8 cellular contexts compared by ENCODE assay signal in genomic region chr12:103928736-103929050, GRCh38. TPM values are rescaled to one million over a fixed set of nuclear protein-coding genes. Genes with fewer than 3 reads are reported as not detected.
DNase-seq lines count a peak whose midpoint lies in the region; ATAC-seq and TF ChIP-seq lines count a peak whose summit lies in the region.

No MANE protein-coding gene starts in this region.

- H3K4me3 ChIP-seq in colonic mucosa (peak overlapping the region; percentile 48), mucosa of rectum (ENCODE audit: low read length in 2 of 2) (peak overlapping the region; percentile 78 to 88)

- H3K9me3 ChIP-seq in colonic mucosa = no peaks in the 10 kb centered on the region
- H3K9me3 ChIP-seq in mucosa of rectum (ENCODE audit: control insufficient read depth in 2 of 2, low read length in 2 of 2) = no peaks in the 10 kb centered on the region

- intact Hi-C loops in colonic mucosa (cut with DNase I) = loop anchor here (5.0 kb wide), 1 partner anchor 51 kb away; no protein-coding TSS in a partner anchor

- H3K4me1 ChIP-seq in colonic mucosa = peaks cover 11% of the 10 kb centered on the region
- peaks cover 16 to 32% of the 10 kb centered on the region in 2 donors for H3K4me1 ChIP-seq in mucosa of rectum (ENCODE audit: control insufficient read depth in 2 of 2, insufficient read depth in 2 of 2, low read length in 2 of 2)

- DNase-seq in WTC11 (ENCODE audit: low spot score) (no peak), colonic mucosa (peak; percentile 68), substantia nigra (lab: John Stamatoyannopoulos, UW) (peak in 10 of 49 donors; percentile 0 to 66 (median 14)), kidney glomerular epithelial cell (lab: John Stamatoyannopoulos, UW) (no peak)

- POLR2A ChIA-PET in WTC11 (lab: Charles Lee) = interaction anchor here (1.2 kb wide), 1 partner anchor 37 kb away, joined by 3 read pairs; the partner anchor contains the start of gene TDG

- ATAC-seq in GM19395 (IDR thresholded peaks at IDR 0.05; ENCODE audit: unreplicated experiment) (peak; percentile 25), HG03565 (IDR thresholded peaks at IDR 0.05; ENCODE audit: unreplicated experiment) (peak; percentile 5), WTC11 (no peak), GM19328 (IDR thresholded peaks at IDR 0.05; ENCODE audit: unreplicated experiment) (no peak)

- peak overlapping the region; percentile 87 for H3K4me3 Mint-ChIP-seq in WTC11

- no peaks in the 10 kb centered on the region for H3K9me3 Mint-ChIP-seq in WTC11

- peaks cover 28% of the 10 kb centered on the region for H3K4me1 Mint-ChIP-seq in WTC11

- peaks cover 27% of the 10 kb centered on the region for H3K36me3 Mint-ChIP-seq in WTC11

- CTCF ChIA-PET in WTC11 (lab: Charles Lee) = no interaction called here

- no peaks in the 10 kb centered on the region for H3K27me3 ChIP-seq in colonic mucosa
- no peaks in the 10 kb centered on the region for H3K27me3 ChIP-seq in mucosa of rectum (ENCODE audit: control insufficient read depth in 2 of 2, insufficient read depth in 2 of 2, low read length in 2 of 2)

- H3K27ac ChIP-seq in colonic mucosa (peak overlapping the region; percentile 96), mucosa of rectum (ENCODE audit: low read depth in 2 of 2, low read length in 2 of 2) (peak overlapping the region; percentile 88 to 95), substantia nigra (ENCODE audit: low read depth, low read length, poor library complexity, severe bottlenecking) (peak overlapping the region; percentile 96)

- TF ChIP-seq CTCF in WTC11 (IDR thresholded peaks at IDR 0.05) (no peak), colonic mucosa (IDR thresholded peaks at IDR 0.05) (no peak)

- no peaks in the 10 kb centered on the region for H3K27me3 Mint-ChIP-seq in WTC11 (ENCODE audit: low read depth)

- H3K9ac ChIP-seq in colonic mucosa (ENCODE audit: low read depth in 2 of 2, low read length in 2 of 2) = peak overlapping the region; percentile 76 to 93
- peak overlapping the region; percentile 82 to 95 for H3K9ac ChIP-seq in mucosa of rectum (ENCODE audit: low read depth in 1 of 2, low read length in 2 of 2)

- H3K36me3 ChIP-seq in colonic mucosa = no peaks in the 10 kb centered on the region
- peaks cover 4 to 14% of the 10 kb centered on the region in 2 donors for H3K36me3 ChIP-seq in mucosa of rectum (ENCODE audit: control insufficient read depth in 2 of 2, insufficient read depth in 2 of 2, low read length in 2 of 2)

- peak overlapping the region; percentile 99 for H3K27ac Mint-ChIP-seq in WTC11

TF ChIP-seq in WTC11, 78 proteins besides CTCF, POLR2A, EP300 and RAD21 (continues in another document):
- TF ChIP-seq NR3C1 (CRISPR knock-in tag; conservative IDR thresholded peaks at IDR 0.05; ENCODE audit: low read depth) (no peak), JUN (CRISPR knock-in tag; IDR thresholded peaks at IDR 0.05) (no peak), CBFB (CRISPR knock-in tag; IDR thresholded peaks at IDR 0.05; ENCODE audit: low read depth) (no peak), ZNF425 (CRISPR knock-in tag; conservative IDR thresholded peaks at IDR 0.05) (no peak), ZNF671 (CRISPR knock-in tag; IDR thresholded peaks at IDR 0.05) (no peak), NFYB (CRISPR knock-in tag; conservative IDR thresholded peaks at IDR 0.05; ENCODE audit: low read depth) (no peak), ZNF423 (CRISPR knock-in tag; IDR thresholded peaks at IDR 0.05) (no peak), SMAD4 (CRISPR knock-in tag; IDR thresholded peaks at IDR 0.05) (no peak), ZNF317 (CRISPR knock-in tag; IDR thresholded peaks at IDR 0.05; ENCODE audit: borderline replicate concordance, low read depth) (no peak), ZNF219 (CRISPR knock-in tag; IDR thresholded peaks at IDR 0.05; ENCODE audit: borderline replicate concordance) (no peak), PRDM15 (CRISPR knock-in tag; IDR thresholded peaks at IDR 0.05) (no peak), TEAD1 (CRISPR knock-in tag; IDR thresholded peaks at IDR 0.05) (no peak)
- TF ChIP-seq, protein P1, sequence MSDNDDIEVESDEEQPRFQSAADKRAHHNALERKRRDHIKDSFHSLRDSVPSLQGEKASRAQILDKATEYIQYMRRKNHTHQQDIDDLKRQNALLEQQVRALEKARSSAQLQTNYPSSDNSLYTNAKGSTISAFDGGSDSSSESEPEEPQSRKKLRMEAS (CRISPR knock-in tag; IDR thresholded peaks at IDR 0.05) = no peak
- TF ChIP-seq, protein P2, sequence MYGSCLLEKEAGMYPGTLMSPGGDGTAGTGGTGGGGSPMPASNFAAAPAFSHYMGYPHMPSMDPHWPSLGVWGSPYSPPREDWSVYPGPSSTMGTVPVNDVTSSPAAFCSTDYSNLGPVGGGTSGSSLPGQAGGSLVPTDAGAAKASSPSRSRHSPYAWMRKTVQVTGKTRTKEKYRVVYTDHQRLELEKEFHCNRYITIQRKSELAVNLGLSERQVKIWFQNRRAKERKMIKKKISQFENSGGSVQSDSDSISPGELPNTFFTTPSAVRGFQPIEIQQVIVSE (CRISPR knock-in tag; IDR thresholded peaks at IDR 0.05; ENCODE audit: borderline replicate concordance) = no peak
- TF ChIP-seq, protein P3, sequence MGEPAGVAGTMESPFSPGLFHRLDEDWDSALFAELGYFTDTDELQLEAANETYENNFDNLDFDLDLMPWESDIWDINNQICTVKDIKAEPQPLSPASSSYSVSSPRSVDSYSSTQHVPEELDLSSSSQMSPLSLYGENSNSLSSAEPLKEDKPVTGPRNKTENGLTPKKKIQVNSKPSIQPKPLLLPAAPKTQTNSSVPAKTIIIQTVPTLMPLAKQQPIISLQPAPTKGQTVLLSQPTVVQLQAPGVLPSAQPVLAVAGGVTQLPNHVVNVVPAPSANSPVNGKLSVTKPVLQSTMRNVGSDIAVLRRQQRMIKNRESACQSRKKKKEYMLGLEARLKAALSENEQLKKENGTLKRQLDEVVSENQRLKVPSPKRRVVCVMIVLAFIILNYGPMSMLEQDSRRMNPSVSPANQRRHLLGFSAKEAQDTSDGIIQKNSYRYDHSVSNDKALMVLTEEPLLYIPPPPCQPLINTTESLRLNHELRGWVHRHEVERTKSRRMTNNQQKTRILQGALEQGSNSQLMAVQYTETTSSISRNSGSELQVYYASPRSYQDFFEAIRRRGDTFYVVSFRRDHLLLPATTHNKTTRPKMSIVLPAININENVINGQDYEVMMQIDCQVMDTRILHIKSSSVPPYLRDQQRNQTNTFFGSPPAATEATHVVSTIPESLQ (CRISPR knock-in tag; IDR thresholded peaks at IDR 0.05) = no peak
- TF ChIP-seq, protein P4, sequence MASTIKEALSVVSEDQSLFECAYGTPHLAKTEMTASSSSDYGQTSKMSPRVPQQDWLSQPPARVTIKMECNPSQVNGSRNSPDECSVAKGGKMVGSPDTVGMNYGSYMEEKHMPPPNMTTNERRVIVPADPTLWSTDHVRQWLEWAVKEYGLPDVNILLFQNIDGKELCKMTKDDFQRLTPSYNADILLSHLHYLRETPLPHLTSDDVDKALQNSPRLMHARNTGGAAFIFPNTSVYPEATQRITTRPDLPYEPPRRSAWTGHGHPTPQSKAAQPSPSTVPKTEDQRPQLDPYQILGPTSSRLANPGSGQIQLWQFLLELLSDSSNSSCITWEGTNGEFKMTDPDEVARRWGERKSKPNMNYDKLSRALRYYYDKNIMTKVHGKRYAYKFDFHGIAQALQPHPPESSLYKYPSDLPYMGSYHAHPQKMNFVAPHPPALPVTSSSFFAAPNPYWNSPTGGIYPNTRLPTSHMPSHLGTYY (CRISPR knock-in tag; IDR thresholded peaks at IDR 0.05) = no peak

RNA-seq across cellular contexts. Expression of gene HSP90B1, which starts 1.5 kb away (rescaled TPM):
- total RNA-seq in WTC11 (2021) (711 to 864 TPM (median 761 TPM) in 3 replicates), colonic mucosa (1,000 to 10,000 TPM in 1 of 2 donors, 100 to 1,000 TPM in 1; 662 to 1,207 TPM)

RNA-seq across cellular contexts. Expression of gene TDG, which starts 37.0 kb away (rescaled TPM):
- total RNA-seq in WTC11 (2021) (28.1 to 33.0 TPM (median 32.6 TPM) in 3 replicates), colonic mucosa (10 to 100 TPM; 24.0 to 29.9 TPM)

Comparison
In these comparisons a context has a peak if more than half of its experiments do, and no peak if none do; other contexts are left out.
1. ATAC-seq: peak in GM19395 (single experiment) and HG03565 (single experiment); none in WTC11 (single experiment) and GM19328 (single experiment).
2. Peak in every context shown above with its lines, with median percentiles within 50 percentile points of each other: H3K27ac ChIP-seq.